In genomic region chr1:184882649-184883303, GRCh38 we compare ENCODE assay signal across 10 cellular contexts.
A peak's percentile ranks its signal among the peaks of the same experiment; 100 is the strongest.
DNase-seq lines count a peak whose midpoint lies in the region; ATAC-seq, FAIRE-seq and TF ChIP-seq lines count a peak whose summit lies in the region.
"Had no signal": no experiment of that assay in that cellular context is flagged by ENCODE, and none has a peak within 500 bp of the region (broad histone marks: within the 10 kb centered on the region; RNA-seq: fewer than 3 reads in every experiment).

No MANE protein-coding gene starts in this region.

- no peaks in the 10 kb centered on the region for H3K27me3 ChIP-seq in trophoblast cell (ENCODE audit: insufficient read depth, low read length)
- H3K27me3 ChIP-seq: hepatocyte had no signal

- peak; percentile 46 for ATAC-seq in GM18907 (IDR thresholded peaks at IDR 0.05; ENCODE audit: unreplicated experiment)
- peak; percentile 28 for ATAC-seq in HG03442 (IDR thresholded peaks at IDR 0.05; ENCODE audit: unreplicated experiment)
- no peak for ATAC-seq in HG02763 (IDR thresholded peaks at IDR 0.05; ENCODE audit: unreplicated experiment)

- no peak overlapping the region for H3K14ac ChIP-seq in trophoblast cell (ENCODE audit: low read length)

- peak overlapping the region; percentile 68 for H3K9ac ChIP-seq in trophoblast cell (ENCODE audit: low read length)
- no peak overlapping the region for H3K9ac ChIP-seq in kidney (ENCODE audit: low read length in 2 of 2)

- no peak overlapping the region for H3K4me3 Mint-ChIP-seq in chondrocyte (ENCODE audit: unreplicated experiment)

- H3K36me3 Mint-ChIP-seq in chondrocyte (ENCODE audit: low read depth): peaks cover 31% of the 10 kb centered on the region

- intact Hi-C loops in kidney (cut with DNase I): no loop called here

- no peak overlapping the region for H4K91ac ChIP-seq in trophoblast cell (ENCODE audit: low read depth, low read length)

- no peak overlapping the region for H3K4ac ChIP-seq in trophoblast cell (ENCODE audit: low read depth, low read length)

- H3K23ac ChIP-seq in trophoblast cell (ENCODE audit: low read length): no peak overlapping the region

- no peak for FAIRE-seq in kidney (lab: Jason Lieb, UNC)

- H2BK5ac ChIP-seq in trophoblast cell (ENCODE audit: low read depth, low read length, poor library complexity): no peak overlapping the region

- H4K12ac ChIP-seq in trophoblast cell (ENCODE audit: low read depth, low read length): no peak overlapping the region

- no peak overlapping the region for H2BK12ac ChIP-seq in trophoblast cell (ENCODE audit: low read length)

- TF ChIP-seq CTCF in chondrocyte (IDR thresholded peaks at IDR 0.05) (no peak), kidney (IDR thresholded peaks at IDR 0.05; ENCODE audit: borderline replicate concordance, extremely low read depth, insufficient read depth) (no peak)

- no peak overlapping the region for H2AK5ac ChIP-seq in trophoblast cell (ENCODE audit: low read length)

- H3K4me1 ChIP-seq in trophoblast cell (ENCODE audit: control insufficient read depth in 1 of 2, insufficient read depth in 2 of 2, low read length in 2 of 2) (peaks cover 2% of the 10 kb centered on the region in 2 experiments), kidney (ENCODE audit: control insufficient read depth in 1 of 2, insufficient read depth in 1 of 2, low read depth in 1 of 2, low read length in 2 of 2) (no peaks in the 10 kb centered on the region)

- no peaks in the 10 kb centered on the region for H3K79me2 ChIP-seq in trophoblast cell (ENCODE audit: control insufficient read depth, insufficient read depth, low read length, poor library complexity)
- H3K79me2 ChIP-seq: hepatocyte had no signal

- H3K27ac ChIP-seq in trophoblast cell (ENCODE audit: low read depth, low read length): no peak overlapping the region
- H3K27ac ChIP-seq in kidney (ENCODE audit: low read depth in 2 of 2, low read length in 2 of 2): no peak overlapping the region
- H3K27ac ChIP-seq: hepatocyte had no signal

- no peaks in the 10 kb centered on the region for H3K27me3 Mint-ChIP-seq in chondrocyte (ENCODE audit: low read depth)

- no CpG with 5 or more reads among the region's 6 CpGs for WGBS in trophoblast cell (ENCODE audit: extremely low coverage, insufficient coverage, insufficient read length)

- H2AFZ ChIP-seq in trophoblast cell (ENCODE audit: insufficient read depth, low read length, poor library complexity): no peak overlapping the region
- H2AFZ ChIP-seq: hepatocyte had no signal

- H3K9me3 ChIP-seq in trophoblast cell (ENCODE audit: insufficient read depth, low read depth, low read length) (no peaks in the 10 kb centered on the region), kidney (ENCODE audit: control insufficient read depth in 1 of 2, low read length in 2 of 2) (no peaks in the 10 kb centered on the region)

- H3K4me2 ChIP-seq in trophoblast cell (ENCODE audit: low read length): no peak overlapping the region
- H3K4me2 ChIP-seq: hepatocyte had no signal

- H3K27ac Mint-ChIP-seq in chondrocyte (ENCODE audit: unreplicated experiment): peak overlapping the region; percentile 71

- no peak overlapping the region for H3K18ac ChIP-seq in trophoblast cell (ENCODE audit: low read length)

- no peaks in the 10 kb centered on the region for H3K9me3 Mint-ChIP-seq in chondrocyte (ENCODE audit: low read depth)

- no peak overlapping the region for H3K4me3 ChIP-seq in trophoblast cell (ENCODE audit: low read depth, low read length)
- H3K4me3 ChIP-seq in kidney (ENCODE audit: low read length in 2 of 2): no peak overlapping the region
- H3K4me3 ChIP-seq: hepatocyte had no signal

- DNase-seq in chondrocyte (ENCODE audit: low spot score) (no peak), trophoblast cell (no peak), kidney (no peak), NCI-H524 treated with DMSO at 0.1 percent for 48 hours (lab: John Stamatoyannopoulos, UW) (no peak), hippocampal formation (lab: John Stamatoyannopoulos, UW) (no peak)
- DNase-seq: NCI-H345 had no signal

- H3K36me3 ChIP-seq in trophoblast cell (ENCODE audit: control insufficient read depth in 1 of 2, insufficient read depth in 2 of 2, low read length in 2 of 2) (peaks cover 0 to 2% of the 10 kb centered on the region in 2 experiments), kidney (ENCODE audit: control insufficient read depth in 1 of 2, insufficient read depth in 2 of 2, low read length in 2 of 2) (no peaks in the 10 kb centered on the region)

- H3K79me1 ChIP-seq in trophoblast cell (ENCODE audit: low read length): no peaks in the 10 kb centered on the region

- H2BK120ac ChIP-seq in trophoblast cell (ENCODE audit: insufficient read depth, low read length, poor library complexity): no peak overlapping the region

- H3K4me1 Mint-ChIP-seq in chondrocyte (ENCODE audit: low read depth): peaks cover 33% of the 10 kb centered on the region

- H4K8ac ChIP-seq in trophoblast cell (ENCODE audit: low read depth, low read length): no peak overlapping the region
